ENCODE assay signal across 9 cellular contexts in the genomic region with DNA sequence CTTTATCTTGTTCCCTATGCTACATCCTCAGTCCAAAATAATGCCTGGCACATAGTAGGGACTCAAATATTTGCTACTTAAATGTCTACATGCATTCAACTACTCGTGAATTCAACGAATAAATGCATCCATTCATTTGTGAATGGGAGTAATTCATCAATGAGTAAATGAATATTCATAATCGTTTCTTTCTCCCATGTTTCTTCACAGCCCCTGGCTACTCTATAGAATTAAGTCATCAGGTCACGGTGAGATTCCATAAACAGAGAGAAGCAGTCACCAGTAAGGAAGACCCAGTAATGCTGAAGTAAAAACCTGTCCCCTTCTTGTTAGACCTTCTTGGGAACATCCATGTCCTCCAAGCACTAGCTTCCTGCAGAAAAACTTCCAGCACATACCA.
"Had no signal": no experiment of that assay in that cellular context is flagged by ENCODE, and none has a peak within 500 bp of the region (broad histone marks: within the 10 kb centered on the region; RNA-seq: fewer than 3 reads in every experiment).

No MANE protein-coding gene starts in this region.

- H3K9me3 ChIP-seq: HAP-1 had no signal

- DNase-seq: GOT3, H7, HFFc6, IMR-90, KBM-7 had no signal

- H3K4me3 Mint-ChIP-seq: HFFc6 had no signal

- H3K9ac ChIP-seq: KMS-11 had no signal

- FAIRE-seq: HTR-8/SVneo had no signal

- H3K4me2 ChIP-seq: KMS-11 had no signal

- H3K9me3 Mint-ChIP-seq: HFFc6 had no signal

- ATAC-seq: HCT116 had no signal

- H3K36me3 ChIP-seq: HAP-1 had no signal

- H3K4me3 ChIP-seq: HAP-1 had no signal

- H3K27ac ChIP-seq: KMS-11 had no signal

- H3K27ac Mint-ChIP-seq: HFFc6 had no signal
